Comparison of ENCODE assay signal across 8 cellular contexts in the genomic region with DNA sequence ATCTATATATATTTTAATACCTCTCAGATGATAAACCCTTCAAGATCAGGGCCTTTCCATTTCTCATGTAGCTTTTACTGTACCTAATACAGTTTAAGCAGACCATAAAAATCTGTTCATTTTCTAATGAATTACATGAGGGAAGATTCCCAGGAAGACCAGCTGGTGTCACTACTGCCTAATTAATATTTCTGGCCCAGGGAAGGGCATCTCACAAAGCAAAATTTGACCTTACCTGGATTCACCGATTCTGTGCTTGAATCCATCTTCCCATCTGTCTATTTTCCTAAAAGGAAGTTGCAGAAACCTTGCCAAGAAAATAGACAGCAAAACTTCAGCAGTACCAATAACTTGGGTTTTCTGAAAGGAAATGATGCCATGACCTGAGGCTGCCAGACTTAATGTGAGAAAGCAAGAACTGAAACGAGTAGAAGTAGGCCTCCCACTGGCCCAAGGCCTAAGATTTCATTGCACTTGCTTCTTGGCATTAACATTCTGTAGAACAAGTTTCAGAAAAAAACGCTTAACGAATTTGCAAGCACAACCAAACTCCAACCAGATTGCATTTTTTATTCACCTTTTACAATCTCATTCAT.
DNase-seq lines count a peak whose midpoint lies in the region; ATAC-seq and TF ChIP-seq lines count a peak whose summit lies in the region.

No MANE protein-coding gene starts in this region.

- H3K36me3 ChIP-seq in HAP-1 (replicated peaks): no peaks in the 10 kb centered on the region

- in situ Hi-C loops in HAP-1 (cut with MboI; ENCODE audit: low sequenced_read_pairs): loop anchor here (25.0 kb wide), 1 partner anchor 254 kb away; no protein-coding TSS in a partner anchor

- TF ChIP-seq CTCF in epithelial cell of esophagus (IDR thresholded peaks at IDR 0.05; ENCODE audit: insufficient read depth, low read depth, low read length, missing control alignments): peak; percentile 65
- peak; percentile 67 for TF ChIP-seq CTCF in progenitor cell of endocrine pancreas (IDR thresholded peaks at IDR 0.05; ENCODE audit: unreplicated experiment)

- H3K36me3 Mint-ChIP-seq in progenitor cell of endocrine pancreas (ENCODE audit: insufficient read depth): no peaks in the 10 kb centered on the region

- H3K4me3 ChIP-seq in HAP-1 (no peak overlapping the region), epithelial cell of esophagus (ENCODE audit: low read length) (no peak overlapping the region)

- no peaks in the 10 kb centered on the region for H3K9me3 ChIP-seq in HAP-1

- H3K4me3 Mint-ChIP-seq in progenitor cell of endocrine pancreas (ENCODE audit: low read depth): no peak overlapping the region

- H3K27ac Mint-ChIP-seq in progenitor cell of endocrine pancreas: no peak overlapping the region

- no peaks in the 10 kb centered on the region for H3K4me1 ChIP-seq in HAP-1

- no peaks in the 10 kb centered on the region for H3K9me3 Mint-ChIP-seq in progenitor cell of endocrine pancreas (ENCODE audit: low read depth)

- no peaks in the 10 kb centered on the region for H3K4me1 Mint-ChIP-seq in progenitor cell of endocrine pancreas (ENCODE audit: low read depth)

- no peaks in the 10 kb centered on the region for H3K27me3 Mint-ChIP-seq in progenitor cell of endocrine pancreas

- DNase-seq in NCI-H146 (lab: John Stamatoyannopoulos, UW) (peak; percentile 31), NCI-H146 treated with DMSO at 0.1 percent for 48 hours (lab: John Stamatoyannopoulos, UW; ENCODE audit: unreplicated experiment) (no peak), HAP-1 (ENCODE audit: low spot score in 2 of 2) (peak; percentile 32 to 40), NCI-H774 (lab: John Stamatoyannopoulos, UW) (peak; percentile 31), epithelial cell of esophagus (ENCODE audit: low read depth) (peak; percentile 54), progenitor cell of endocrine pancreas (ENCODE audit: low spot score, unreplicated experiment) (no peak), T1000 (lab: John Stamatoyannopoulos, UW) (no peak)

- no peak for ATAC-seq in HG03565 (IDR thresholded peaks at IDR 0.05; ENCODE audit: unreplicated experiment)

- 0 out of 2 replicates have a peak, but pooled peaks cover 2% of the 10 kb centered on the region for H3K27me3 ChIP-seq in HAP-1 (ENCODE audit: low read depth)

Comparison
In these comparisons a context has a peak if more than half of its experiments do, and no peak if none do; other contexts are left out.
1. DNase-seq: peak in NCI-H146 (single experiment), HAP-1 (2 of 2), NCI-H774 (single experiment) and epithelial cell of esophagus (single experiment); none in NCI-H146 treated with DMSO at 0.1 percent for 48 hours (single experiment), progenitor cell of endocrine pancreas (single experiment) and T1000 (single experiment).